In genomic region chr7:29779017-29779416, GRCh38 we compare ENCODE assay signal across 8 cellular contexts. TPM values are rescaled to one million over a fixed set of nuclear protein-coding genes. Genes with fewer than 3 reads are reported as not detected.
"Had no signal": no experiment of that assay in that cellular context is flagged by ENCODE, and none has a peak within 500 bp of the region (broad histone marks: within the 10 kb centered on the region; RNA-seq: fewer than 3 reads in every experiment).

No MANE protein-coding gene starts in this region.

- H3K27ac ChIP-seq: HL-60 had no signal

- FAIRE-seq: HepG2, HTR-8/SVneo had no signal

- DNase-seq: IMR-90, KBM-7, KG1 had no signal

- ATAC-seq: HepG2 had no signal

RNA-seq across cellular contexts. Expression of gene WIPF3, which starts 27.3 kb away (rescaled TPM):
- total RNA-seq: HepG2, HT1080, IMR-90 had no signal
- polyA plus RNA-seq: IgD-negative memory B cell, IMR-90 had no signal
